ENCODE assay signal across 28 cellular contexts in the genomic region with DNA sequence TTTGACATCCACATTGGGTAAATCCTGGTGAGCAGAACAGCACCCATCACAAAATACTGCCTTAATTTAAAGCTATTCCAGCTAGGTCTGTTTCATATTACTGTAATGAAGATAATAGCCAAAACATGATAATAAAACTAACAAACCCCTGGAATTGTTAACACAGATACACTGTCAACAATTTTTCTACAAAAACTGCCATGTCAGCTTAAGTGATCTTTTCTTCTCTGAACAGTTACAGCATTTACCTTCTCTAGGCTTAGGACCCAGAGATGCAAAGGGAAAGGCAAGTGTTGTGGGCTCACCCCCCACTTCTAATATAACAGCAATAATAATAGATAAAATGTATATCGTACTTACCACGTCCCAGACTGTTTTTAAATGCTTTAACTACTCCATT.
"Had no signal": no experiment of that assay in that cellular context is flagged by ENCODE, and none has a peak within 500 bp of the region (broad histone marks: within the 10 kb centered on the region; RNA-seq: fewer than 3 reads in every experiment).

No MANE protein-coding gene starts in this region.

- H3K4me1 ChIP-seq: ascending aorta, esophagus muscularis mucosa, gastroesophageal sphincter had no signal

- FAIRE-seq: bronchial epithelial cell had no signal

- ATAC-seq: activated CD4-positive, alpha-beta T cell treated with anti-CD3 and anti-CD28 coated beads for 36 hours; activated CD8-positive, alpha-beta memory T cell treated with anti-CD3 and anti-CD28 coated beads, Interleukin-2, amount 10 ng/mL, durations not matched to agents 7 days and 5 days; activated CD8-positive, alpha-beta T cell treated with anti-CD3 and anti-CD28 coated beads, Interleukin-2, amount 10 ng/mL, durations not matched to agents 7 days and 5 days; activated naive CD4-positive, alpha-beta T cell treated with anti-CD3 and anti-CD28 coated beads, Interleukin-2, amount 50 U/mL, for 72 hours; effector memory CD8-positive, alpha-beta T cell; gastroesophageal sphincter; heart right ventricle had no signal

- H3K4me3 ChIP-seq: ascending aorta, esophagus muscularis mucosa, gastroesophageal sphincter, heart right ventricle had no signal

- H3K27ac ChIP-seq: ascending aorta, brain microvascular endothelial cell, esophagus muscularis mucosa, gastroesophageal sphincter, heart right ventricle had no signal

- H3K36me3 ChIP-seq: ascending aorta, brain microvascular endothelial cell, esophagus muscularis mucosa had no signal

- H3K27me3 ChIP-seq: ascending aorta, brain microvascular endothelial cell, esophagus muscularis mucosa, gastroesophageal sphincter, heart right ventricle had no signal

- DNase-seq: activated CD4-positive, alpha-beta memory T cell treated with anti-CD3 and anti-CD28 coated beads for 36 hours; activated CD4-positive, alpha-beta T cell treated with anti-CD3 and anti-CD28 coated beads for 36 hours; activated CD4-positive, alpha-beta T cell treated with anti-CD3 and anti-CD28 coated beads, Interleukin-2, amount 10 ng/mL, durations not matched to agents 24 days and 14 days; activated CD4-positive, CD25-positive, alpha-beta regulatory T cell; activated CD4-positive, CD25-positive, alpha-beta regulatory T cell treated with anti-CD3 and anti-CD28 coated beads, Interleukin-2, amount 50 U/mL, for 72 hours; activated CD8-positive, alpha-beta memory T cell treated with anti-CD3 and anti-CD28 coated beads, Interleukin-2, amount 10 ng/mL, durations not matched to agents 7 days and 5 days; activated CD8-positive, alpha-beta memory T cell treated with anti-CD3 and anti-CD28 coated beads, Interleukin-2, amount 50 U/mL, for 4 hours; activated CD8-positive, alpha-beta T cell treated with anti-CD3 and anti-CD28 coated beads, Interleukin-2, amount 10 ng/mL, durations not matched to agents 7 days and 5 days; activated gamma-delta T cell; activated naive CD4-positive, alpha-beta T cell; activated naive CD4-positive, alpha-beta T cell treated with anti-CD3 and anti-CD28 coated beads, Interleukin-2, amount 10 ng/mL, durations not matched to agents 7 days and 5 days; activated naive CD8-positive, alpha-beta T cell treated with anti-CD3 and anti-CD28 coated beads, Interleukin-2, amount 10 ng/mL, durations not matched to agents 7 days and 5 days; activated T-cell treated with anti-CD3 and anti-CD28 coated beads, Interleukin-2, amount 50 U/mL, for 1 hour; activated T-cell treated with anti-CD3 and anti-CD28 coated beads, Interleukin-2, amount 50 U/mL, for 48 hours; brain microvascular endothelial cell; cortex of kidney; dermis blood vessel endothelial cell; effector CD4-positive, alpha-beta T cell; effector memory CD8-positive, alpha-beta T cell; erythroblast; foreskin melanocyte; heart right ventricle; T-helper 2 cell had no signal

- H3K9me3 ChIP-seq: esophagus muscularis mucosa, gastroesophageal sphincter had no signal
